26 cellular contexts compared by ENCODE assay signal in genomic region chr1:73104749-73105148, GRCh38.
"Had no signal": no experiment of that assay in that cellular context is flagged by ENCODE, and none has a peak within 500 bp of the region (broad histone marks: within the 10 kb centered on the region; RNA-seq: fewer than 3 reads in every experiment).

No MANE protein-coding gene starts in this region.

- H3K4me3 ChIP-seq: ascending aorta, breast epithelium, cardiac muscle cell, coronary artery, dorsolateral prefrontal cortex had no signal

- H3K4me1 ChIP-seq: ascending aorta, breast epithelium had no signal

- ATAC-seq: activated CD4-positive, alpha-beta T cell treated with anti-CD3 and anti-CD28 coated beads for 36 hours; activated CD8-positive, alpha-beta memory T cell treated with anti-CD3 and anti-CD28 coated beads, Interleukin-2, amount 10 ng/mL, durations not matched to agents 7 days and 5 days; activated CD8-positive, alpha-beta T cell treated with anti-CD3 and anti-CD28 coated beads, Interleukin-2, amount 10 ng/mL, durations not matched to agents 7 days and 5 days; activated naive CD4-positive, alpha-beta T cell treated with anti-CD3 and anti-CD28 coated beads, Interleukin-2, amount 50 U/mL, for 72 hours; esophagus mucosa; T-helper 17 cell had no signal

- DNase-seq: activated CD4-positive, alpha-beta memory T cell treated with anti-CD3 and anti-CD28 coated beads for 36 hours; activated CD4-positive, alpha-beta T cell treated with anti-CD3 and anti-CD28 coated beads for 36 hours; activated CD4-positive, alpha-beta T cell treated with anti-CD3 and anti-CD28 coated beads, Interleukin-2, amount 10 ng/mL, durations not matched to agents 24 days and 14 days; activated CD4-positive, CD25-positive, alpha-beta regulatory T cell; activated CD4-positive, CD25-positive, alpha-beta regulatory T cell treated with anti-CD3 and anti-CD28 coated beads, Interleukin-2, amount 50 U/mL, for 72 hours; activated CD8-positive, alpha-beta memory T cell treated with anti-CD3 and anti-CD28 coated beads, Interleukin-2, amount 10 ng/mL, durations not matched to agents 7 days and 5 days; activated CD8-positive, alpha-beta memory T cell treated with anti-CD3 and anti-CD28 coated beads, Interleukin-2, amount 50 U/mL, for 4 hours; activated CD8-positive, alpha-beta T cell treated with anti-CD3 and anti-CD28 coated beads, Interleukin-2, amount 10 ng/mL, durations not matched to agents 7 days and 5 days; activated naive CD4-positive, alpha-beta T cell; activated naive CD4-positive, alpha-beta T cell treated with anti-CD3 and anti-CD28 coated beads, Interleukin-2, amount 10 ng/mL, durations not matched to agents 7 days and 5 days; activated naive CD8-positive, alpha-beta T cell treated with anti-CD3 and anti-CD28 coated beads, Interleukin-2, amount 10 ng/mL, durations not matched to agents 7 days and 5 days; activated T-cell treated with anti-CD3 and anti-CD28 coated beads, Interleukin-2, amount 50 U/mL, for 1 hour; activated T-cell treated with anti-CD3 and anti-CD28 coated beads, Interleukin-2, amount 50 U/mL, for 48 hours; dorsolateral prefrontal cortex; effector memory CD4-positive, alpha-beta T cell; endodermal cell; foreskin fibroblast; glutamatergic neuron; T-helper 1 cell; T-helper 17 cell had no signal

- H3K36me3 ChIP-seq: ascending aorta, cardiac muscle cell had no signal

- H3K9me3 ChIP-seq: ascending aorta had no signal

- H3K27me3 ChIP-seq: ascending aorta, breast epithelium, cardiac muscle cell, dorsolateral prefrontal cortex had no signal

- H3K27ac ChIP-seq: ascending aorta, breast epithelium, cardiac muscle cell, coronary artery, dorsolateral prefrontal cortex had no signal
